Comparison of ENCODE assay signal across 2 cellular contexts in genomic region chr4:120005527-120005926, GRCh38.
TF ChIP-seq lines count a peak whose summit lies in the region.

No MANE protein-coding gene starts in this region.

TF ChIP-seq in GM23338, 12 proteins besides CTCF, POLR2A, EP300 and RAD21:
- TF ChIP-seq ETS1 (IDR thresholded peaks at IDR 0.05) = no peak
- no peak for TF ChIP-seq ZNF462 (CRISPR knock-in tag; IDR thresholded peaks at IDR 0.05)
- TF ChIP-seq EZH2phosphoT487 (IDR thresholded peaks at IDR 0.05; ENCODE audit: unreplicated experiment) = no peak

TF ChIP-seq in H1, 55 proteins besides CTCF, POLR2A, EP300 and RAD21:
- TF ChIP-seq SUZ12 (IDR thresholded peaks at IDR 0.05; ENCODE audit: low read length) (no peak), FOSL1 (IDR thresholded peaks at IDR 0.05; ENCODE audit: insufficient read depth, low read depth, low read length) (no peak), SP2 (IDR thresholded peaks at IDR 0.05; ENCODE audit: low read length) (no peak), KDM4A (IDR thresholded peaks at IDR 0.05; ENCODE audit: low read depth, low read length, severe bottlenecking) (no peak), GABPA (IDR thresholded peaks at IDR 0.05; ENCODE audit: borderline replicate concordance, insufficient read depth, low read length) (no peak), SRF (IDR thresholded peaks at IDR 0.05; ENCODE audit: low read depth, low read length) (no peak), JUND (IDR thresholded peaks at IDR 0.05; ENCODE audit: low read length) (no peak), POLR2AphosphoS5 (IDR thresholded peaks at IDR 0.05; ENCODE audit: low read depth, low read length) (peak; percentile 21; the same call in 1 of the 2 replicates), CREB1 (IDR thresholded peaks at IDR 0.05) (no peak), CTBP2 (IDR thresholded peaks at IDR 0.05; ENCODE audit: borderline replicate concordance, insufficient read depth, insufficient read length, low read length) (no peak), ASH2L (IDR thresholded peaks at IDR 0.05; ENCODE audit: low read length) (no peak), EZH2 (IDR thresholded peaks at IDR 0.05; ENCODE audit: low read depth, low read length, severe bottlenecking) (no peak), NRF1 (IDR thresholded peaks at IDR 0.05; ENCODE audit: low read depth, low read length) (no peak), CHD2 (IDR thresholded peaks at IDR 0.05; ENCODE audit: low read length) (peak; percentile 60), MAX (IDR thresholded peaks at IDR 0.05) (peak; percentile 95), CBX8 (IDR thresholded peaks at IDR 0.05; ENCODE audit: borderline replicate concordance, low read depth, low read length) (no peak), E2F6 (IDR thresholded peaks at IDR 0.05) (peak; percentile 90), ZNF274 (IDR thresholded peaks at IDR 0.05; ENCODE audit: borderline replicate concordance, extremely low read depth, low read length) (no peak), ATF2 (IDR thresholded peaks at IDR 0.05; ENCODE audit: low read length) (no peak), SAP30 (IDR thresholded peaks at IDR 0.05; ENCODE audit: insufficient read depth, insufficient replicate concordance, low read length) (no peak), TBP (IDR thresholded peaks at IDR 0.05; ENCODE audit: low read depth, low read length) (no peak), HDAC2 (IDR thresholded peaks at IDR 0.05; ENCODE audit: borderline replicate concordance in 1 of 2, low read depth in 2 of 2, low read length in 2 of 2) (no peak), RFX5 (IDR thresholded peaks at IDR 0.05; ENCODE audit: borderline replicate concordance, low read depth, low read length) (no peak), HDAC6 (IDR thresholded peaks at IDR 0.05; ENCODE audit: low read depth, low read length) (no peak), SIX5 (IDR thresholded peaks at IDR 0.05; ENCODE audit: low read depth, low read length) (no peak), RNF2 (IDR thresholded peaks at IDR 0.05; ENCODE audit: borderline replicate concordance, low read depth, low read length, missing control alignments, poor library complexity, severe bottlenecking) (no peak), GTF2F1 (IDR thresholded peaks at IDR 0.05; ENCODE audit: borderline replicate concordance, low read depth, low read length) (peak; percentile 90), CHD7 (IDR thresholded peaks at IDR 0.05; ENCODE audit: insufficient replicate concordance, low read length) (no peak), USF2 (IDR thresholded peaks at IDR 0.05; ENCODE audit: low read length) (no peak; the same call in 1 of the 2 replicates), CHD1 (IDR thresholded peaks at IDR 0.05; ENCODE audit: low read depth, low read length) (no peak), CEBPB (IDR thresholded peaks at IDR 0.05; ENCODE audit: low read depth, low read length) (no peak), PHF8 (conservative IDR thresholded peaks at IDR 0.05; ENCODE audit: low read depth, low read length) (no peak), BCL11A (IDR thresholded peaks at IDR 0.05; ENCODE audit: low read depth in 2 of 2, low read length in 2 of 2) (no peak)
